10 cellular contexts compared by ENCODE assay signal in genomic region chr10:13056461-13057077, GRCh38. TPM values are rescaled to one million over a fixed set of nuclear protein-coding genes. Genes with fewer than 3 reads are reported as not detected.
DNase-seq lines count a peak whose midpoint lies in the region; ATAC-seq, FAIRE-seq and TF ChIP-seq lines count a peak whose summit lies in the region.
"Had no signal": no experiment of that assay in that cellular context is flagged by ENCODE, and none has a peak within 500 bp of the region (broad histone marks: within the 10 kb centered on the region; RNA-seq: fewer than 3 reads in every experiment).

No MANE protein-coding gene starts in this region.

- H3K4me1 Mint-ChIP-seq in activated naive CD8-positive, alpha-beta T cell treated with anti-CD3 and anti-CD28 coated beads for 36 hours = no peaks in the 10 kb centered on the region

- peaks cover 14% of the 10 kb centered on the region for H3K27me3 Mint-ChIP-seq in activated naive CD8-positive, alpha-beta T cell treated with anti-CD3 and anti-CD28 coated beads for 36 hours

- H4K20me1 ChIP-seq in OCI-LY7 (ENCODE audit: insufficient read depth, low read length) = no peaks in the 10 kb centered on the region

- H3K4me3 Mint-ChIP-seq in activated naive CD8-positive, alpha-beta T cell treated with anti-CD3 and anti-CD28 coated beads for 36 hours = no peak overlapping the region
- H3K4me3 Mint-ChIP-seq: CD14-positive monocyte had no signal

- no peak overlapping the region for H3K27ac Mint-ChIP-seq in activated naive CD8-positive, alpha-beta T cell treated with anti-CD3 and anti-CD28 coated beads for 36 hours
- H3K27ac Mint-ChIP-seq: CD14-positive monocyte had no signal

- POLR2A ChIA-PET in OCI-LY7 (lab: Charles Lee) = no interaction called here

- no peaks in the 10 kb centered on the region for H3K79me2 ChIP-seq in OCI-LY7 (ENCODE audit: insufficient read depth, low read depth, low read length)

- intact Hi-C loops in OCI-LY7 (cut with micrococcal nuclease; ENCODE audit: unreplicated experiment) (no loop called here), esophagus muscularis mucosa (cut with DNase I) (no loop called here), body of pancreas (cut with DNase I) (no loop called here)

- peak; percentile 44 for TF ChIP-seq CTCF in OCI-LY7 (conservative IDR thresholded peaks at IDR 0.05; ENCODE audit: low read length)
- peak; percentile 13 to 45 (median 32) for TF ChIP-seq CTCF in esophagus muscularis mucosa (IDR thresholded peaks at IDR 0.05)
- TF ChIP-seq CTCF in body of pancreas (IDR thresholded peaks at IDR 0.05) = no peak

- CTCF ChIA-PET in OCI-LY7 (lab: Charles Lee; ENCODE audit: unreplicated experiment) = no interaction called here

- no peaks in the 10 kb centered on the region for H3K36me3 Mint-ChIP-seq in activated naive CD8-positive, alpha-beta T cell treated with anti-CD3 and anti-CD28 coated beads for 36 hours
- H3K36me3 Mint-ChIP-seq: CD14-positive monocyte had no signal

- no peak for ATAC-seq in body of pancreas

- no peaks in the 10 kb centered on the region for H3K9me2 ChIP-seq in OCI-LY7 (ENCODE audit: insufficient read depth, low read length)

- no peak for FAIRE-seq in small intestine (lab: Jason Lieb, UNC)

- no peak overlapping the region for H3K27ac ChIP-seq in OCI-LY7 (ENCODE audit: low read depth, low read length, poor library complexity, severe bottlenecking)
- no peak overlapping the region for H3K27ac ChIP-seq in esophagus muscularis mucosa (replicated peaks in 1 of 4)
- H3K27ac ChIP-seq in small intestine (ENCODE audit: low read depth in 1 of 2, low read length in 1 of 2) = no peak overlapping the region
- H3K27ac ChIP-seq in body of pancreas = no peak overlapping the region

- H3K27me3 ChIP-seq in esophagus muscularis mucosa = no peaks in the 10 kb centered on the region
- peaks cover 0 to 3% of the 10 kb centered on the region in 2 donors for H3K27me3 ChIP-seq in small intestine (ENCODE audit: control insufficient read depth in 2 of 2, insufficient read depth in 2 of 2, low read length in 2 of 2)
- no peaks in the 10 kb centered on the region for H3K27me3 ChIP-seq in body of pancreas

- WGBS in esophagus muscularis mucosa = 81% methylated on average over 6 of the region's 6 CpGs
- 80 to 89% (median 81%) methylated on average over 6 of the region's 6 CpGs for WGBS in small intestine, 3 donors
- 77 to 81% methylated on average over 6 of the region's 6 CpGs for WGBS in body of pancreas, 2 donors

- TF ChIP-seq POLR2A in esophagus muscularis mucosa (IDR thresholded peaks at IDR 0.05; ENCODE audit: low read depth) (no peak), body of pancreas (IDR thresholded peaks at IDR 0.05) (no peak)

- H3K4me1 ChIP-seq in OCI-LY7 (ENCODE audit: insufficient read depth, low read length, poor library complexity, severe bottlenecking) = no peaks in the 10 kb centered on the region
- H3K4me1 ChIP-seq in esophagus muscularis mucosa = no peaks in the 10 kb centered on the region
- no peaks in the 10 kb centered on the region for H3K4me1 ChIP-seq in small intestine (ENCODE audit: control insufficient read depth in 2 of 2, insufficient read depth in 1 of 2, low read depth in 1 of 2, low read length in 1 of 2)
- no peaks in the 10 kb centered on the region for H3K4me1 ChIP-seq in body of pancreas

- no peaks in the 10 kb centered on the region for H3K36me3 ChIP-seq in OCI-LY7 (ENCODE audit: insufficient read depth, low read length)
- no peaks in the 10 kb centered on the region for H3K36me3 ChIP-seq in esophagus muscularis mucosa
- H3K36me3 ChIP-seq in small intestine (ENCODE audit: control insufficient read depth in 2 of 2, insufficient read depth in 2 of 2, low read length in 2 of 2) = no peaks in the 10 kb centered on the region
- H3K36me3 ChIP-seq in body of pancreas (replicated peaks in 1 of 2; ENCODE audit: insufficient read depth in 1 of 2, low read depth in 2 of 2) = no peaks in the 10 kb centered on the region

- peak in 2 of 3 experiments; percentile 1 to 49 for DNase-seq in NCI-H1417 (lab: John Stamatoyannopoulos, UW)
- DNase-seq in NCI-H1417 treated with DMSO at 0.1 percent for 48 hours (lab: John Stamatoyannopoulos, UW) = no peak
- DNase-seq in OCI-LY7 (ENCODE audit: low spot score) = no peak
- DNase-seq in esophagus muscularis mucosa (ENCODE audit: extremely low spot score) = no peak
- DNase-seq in small intestine = peak; percentile 8
- no peak for DNase-seq in stimulated activated naive CD4-positive, alpha-beta T cell (lab: John Stamatoyannopoulos, UW)
- no peak for DNase-seq in body of pancreas
- no peak for DNase-seq in activated naive CD8-positive, alpha-beta T cell treated with anti-CD3 and anti-CD28 coated beads for 36 hours
- DNase-seq: cortex of kidney had no signal

- H3K4me3 ChIP-seq in OCI-LY7 (ENCODE audit: low read depth, low read length, poor library complexity, severe bottlenecking) = no peak overlapping the region
- no peak overlapping the region for H3K4me3 ChIP-seq in esophagus muscularis mucosa
- no peak overlapping the region for H3K4me3 ChIP-seq in small intestine (ENCODE audit: low read depth in 1 of 2, low read length in 2 of 2)
- no peak overlapping the region for H3K4me3 ChIP-seq in body of pancreas

- TF ChIP-seq EP300 in esophagus muscularis mucosa (IDR thresholded peaks at IDR 0.05) = no peak

- no peak overlapping the region for H3K4me2 ChIP-seq in OCI-LY7 (ENCODE audit: low read length)

- H2AFZ ChIP-seq in OCI-LY7 (ENCODE audit: low read length) = no peak overlapping the region

- H3K9me3 Mint-ChIP-seq in activated naive CD8-positive, alpha-beta T cell treated with anti-CD3 and anti-CD28 coated beads for 36 hours = no peaks in the 10 kb centered on the region

- BruUV-seq in OCI-LY7 (replicated peaks; lab: Mats Ljungman, UMichigan) = no TSS peak

- H3K9me3 ChIP-seq in OCI-LY7 (ENCODE audit: low read length) (no peaks in the 10 kb centered on the region), esophagus muscularis mucosa (no peaks in the 10 kb centered on the region), small intestine (ENCODE audit: control insufficient read depth, low read depth) (no peaks in the 10 kb centered on the region), body of pancreas (no peaks in the 10 kb centered on the region)

RNA-seq across cellular contexts. Expression of gene OPTN, which starts 43.4 kb away (rescaled TPM):
- total RNA-seq in OCI-LY7 (2014; rRNA removed; shearing (Covaris generic)) = 0.33 and 0.60 TPM in 2 replicates
- 3.6 and 6.1 TPM in 2 replicates for total RNA-seq in OCI-LY7 (2022)
- 10 to 100 TPM; 64.4 to 93.6 (median 79.6) TPM for total RNA-seq in esophagus muscularis mucosa
- polyA plus RNA-seq in small intestine = 100 to 1,000 TPM in 1 of 3 donors, 10 to 100 TPM in 2; 41.7 to 106 (median 93.5) TPM
- total RNA-seq in body of pancreas = 10 to 100 TPM; 23.4 to 32.7 TPM
- 10 to 100 TPM; 30.8 to 32.9 TPM for total RNA-seq in activated naive CD8-positive, alpha-beta T cell treated with anti-CD3 and anti-CD28 coated beads for 36 hours

RNA-seq across cellular contexts. Expression of gene CCDC3, which starts 55.1 kb away (rescaled TPM):
- not detected in 2 replicates for total RNA-seq in OCI-LY7 (2014; rRNA removed; shearing (Covaris generic))
- not detected in 2 replicates for total RNA-seq in OCI-LY7 (2022)
- 10 to 100 TPM; 23.7 to 79.1 (median 44.3) TPM for total RNA-seq in esophagus muscularis mucosa
- 1 to 10 TPM in 2 of 3 donors, under 1 TPM in 1; 0.22 to 8.7 (median 1.9) TPM for polyA plus RNA-seq in small intestine
- total RNA-seq in body of pancreas = 10 to 100 TPM in 1 of 2 donors, 1 to 10 TPM in 1; 2.1 to 17.1 TPM
- total RNA-seq in activated naive CD8-positive, alpha-beta T cell treated with anti-CD3 and anti-CD28 coated beads for 36 hours = under 1 TPM; 0.06 to 0.14 TPM
- polyA plus RNA-seq: CD14-positive monocyte had no signal

Comparison
In these comparisons a context has a peak if more than half of its experiments do, and no peak if none do; other contexts are left out.
1. DNase-seq: peak in NCI-H1417 (2 of 3) and small intestine (single experiment); none in NCI-H1417 treated with DMSO at 0.1 percent for 48 hours (single experiment), OCI-LY7 (single experiment), esophagus muscularis mucosa (single experiment), stimulated activated naive CD4-positive, alpha-beta T cell (0 of 6), body of pancreas (0 of 4) and activated naive CD8-positive, alpha-beta T cell treated with anti-CD3 and anti-CD28 coated beads for 36 hours (single experiment).
2. CTCF ChIP-seq: peak in OCI-LY7 (single experiment) and esophagus muscularis mucosa (3 of 3); none in body of pancreas (0 of 7).